Comparison of ENCODE assay signal across 5 cellular contexts in the genomic region with DNA sequence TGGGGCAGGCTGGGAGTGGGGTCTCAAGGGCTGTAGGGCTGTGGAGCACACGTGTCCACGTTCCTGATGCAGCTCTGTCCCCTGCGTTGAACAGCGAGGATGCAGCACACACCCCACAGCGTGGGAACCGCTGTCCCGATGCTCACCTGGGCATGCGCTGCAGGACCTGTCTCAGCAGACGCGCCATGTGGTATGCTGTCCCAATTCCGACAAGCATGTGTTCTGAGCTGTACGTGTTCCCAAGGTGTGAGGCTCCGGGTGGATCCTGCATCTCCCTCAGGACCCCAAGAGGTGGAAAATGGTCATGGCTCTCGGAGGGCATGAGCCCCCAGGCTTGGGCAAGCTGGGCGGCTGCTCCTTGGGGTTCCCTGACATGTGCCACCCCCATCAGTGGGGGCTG.
"Had no signal": no experiment of that assay in that cellular context is flagged by ENCODE, and none has a peak within 500 bp of the region (broad histone marks: within the 10 kb centered on the region; RNA-seq: fewer than 3 reads in every experiment).

No MANE protein-coding gene starts in this region.

- H3K9me3 ChIP-seq: HAP-1 had no signal

- DNase-seq: HFFc6, KG1 had no signal

- H2AFZ ChIP-seq: GM23338 had no signal

- H3K36me3 ChIP-seq: HAP-1 had no signal

- H3K4me2 ChIP-seq: GM23338 had no signal

- FAIRE-seq: HTR-8/SVneo had no signal

- H3K4me1 ChIP-seq: HAP-1 had no signal

- H3K4me3 ChIP-seq: GM23338, HAP-1 had no signal
